Comparison of ENCODE assay signal across 1 cellular context in genomic region chr9:126374366-126374781, GRCh38.
TF ChIP-seq lines count a peak whose summit lies in the region.

No MANE protein-coding gene starts in this region.

TF ChIP-seq in HepG2, 621 proteins besides CTCF, POLR2A, EP300 and RAD21 (continues in another document):
- peak; percentile 26 for TF ChIP-seq ASH2L (IDR thresholded peaks at IDR 0.05; ENCODE audit: insufficient read length, low read depth, low read length)
- TF ChIP-seq HINFP (CRISPR knock-in tag; IDR thresholded peaks at IDR 0.05; ENCODE audit: low read depth), result 0 out of 2 replicates have a peak, but pooled peaks have one; percentile 38
- TF ChIP-seq TBX3 (IDR thresholded peaks at IDR 0.05; ENCODE audit: borderline replicate concordance), result no peak
- TF ChIP-seq ZNF768 (CRISPR knock-in tag; IDR thresholded peaks at IDR 0.05), result 0 out of 2 replicates have a peak, but pooled peaks have one; percentile 33
- peak; percentile 19; the same call in 1 of the 2 replicates for TF ChIP-seq HMG20A (CRISPR knock-in tag; IDR thresholded peaks at IDR 0.05; ENCODE audit: borderline replicate concordance)
- peak; percentile 60; the same call in 1 of the 2 replicates for TF ChIP-seq ZBTB38 (CRISPR knock-in tag; IDR thresholded peaks at IDR 0.05)
- TF ChIP-seq TFDP2 (CRISPR knock-in tag; IDR thresholded peaks at IDR 0.05), result no peak
- TF ChIP-seq GABPA (IDR thresholded peaks at IDR 0.05; ENCODE audit: low read depth, low read length), result no peak
- no peak for TF ChIP-seq GABPA (CRISPR knock-in tag; IDR thresholded peaks at IDR 0.05; ENCODE audit: low read depth)
- peak; percentile 46; the same call in 1 of the 2 replicates for TF ChIP-seq ZNF644 (CRISPR knock-in tag; IDR thresholded peaks at IDR 0.05; ENCODE audit: low read depth)
- TF ChIP-seq ETV5 (CRISPR knock-in tag; IDR thresholded peaks at IDR 0.05; ENCODE audit: borderline replicate concordance), result 0 out of 2 replicates have a peak, but pooled peaks have one; percentile 15
- TF ChIP-seq MAZ (IDR thresholded peaks at IDR 0.05; ENCODE audit: borderline replicate concordance, low read depth, low read length), result peak; percentile 29; the same call in 1 of the 2 replicates
- TF ChIP-seq MAZ (CRISPR knock-in tag; IDR thresholded peaks at IDR 0.05; ENCODE audit: low read depth), result no peak
- TF ChIP-seq NRL (CRISPR knock-in tag; IDR thresholded peaks at IDR 0.05; ENCODE audit: borderline replicate concordance), result peak; percentile 48; the same call in 1 of the 2 replicates
- peak; percentile 53 for TF ChIP-seq SAP130 (CRISPR knock-in tag; IDR thresholded peaks at IDR 0.05; ENCODE audit: low read depth)
- peak; percentile 69 for TF ChIP-seq TEAD3 (CRISPR knock-in tag; optimal IDR thresholded peaks at IDR 0.05; ENCODE audit: borderline replicate concordance)
- TF ChIP-seq ARID3A (IDR thresholded peaks at IDR 0.05; ENCODE audit: low read depth, low read length), result no peak
- TF ChIP-seq PATZ1 (CRISPR knock-in tag; IDR thresholded peaks at IDR 0.05), result peak; percentile 91
- TF ChIP-seq SPEN (CRISPR knock-in tag; IDR thresholded peaks at IDR 0.05; ENCODE audit: low read depth), result 0 out of 2 replicates have a peak, but pooled peaks have one; percentile 24
- TF ChIP-seq BCL6 (CRISPR knock-in tag; IDR thresholded peaks at IDR 0.05), result 0 out of 2 replicates have a peak, but pooled peaks have one; percentile 11
- no peak for TF ChIP-seq HIVEP1 (CRISPR knock-in tag; IDR thresholded peaks at IDR 0.05)
- 0 out of 2 replicates have a peak, but pooled peaks have one; percentile 40 for TF ChIP-seq KDM1A (CRISPR knock-in tag; IDR thresholded peaks at IDR 0.05)
- 0 out of 2 replicates have a peak, but pooled peaks have one; percentile 25 for TF ChIP-seq RCOR2 (CRISPR knock-in tag; IDR thresholded peaks at IDR 0.05)
- peak; percentile 35 for TF ChIP-seq MED1 (CRISPR knock-in tag; IDR thresholded peaks at IDR 0.05)
- no peak for TF ChIP-seq NCOA5 (CRISPR knock-in tag; IDR thresholded peaks at IDR 0.05)
- 0 out of 2 replicates have a peak, but pooled peaks have one; percentile 30 for TF ChIP-seq BORCS8-MEF2B (CRISPR knock-in tag; IDR thresholded peaks at IDR 0.05)
- TF ChIP-seq SIX4 (CRISPR knock-in tag; IDR thresholded peaks at IDR 0.05), result 0 out of 2 replicates have a peak, but pooled peaks have one; percentile 44
- no peak for TF ChIP-seq SRSF1 (optimal IDR thresholded peaks at IDR 0.05; ENCODE audit: low read depth, low read length)
- peak; percentile 60 to 66; a peak in 3 of 4 replicates for TF ChIP-seq NR2F1 (CRISPR knock-in tag; IDR thresholded peaks at IDR 0.05)
- no peak for TF ChIP-seq MIER2 (CRISPR knock-in tag; IDR thresholded peaks at IDR 0.05)
- 0 out of 2 replicates have a peak, but pooled peaks have one; percentile 47 for TF ChIP-seq PRDM10 (CRISPR knock-in tag; IDR thresholded peaks at IDR 0.05; ENCODE audit: low read depth)
- TF ChIP-seq TARDBP (CRISPR knock-in tag; IDR thresholded peaks at IDR 0.05), result 0 out of 2 replicates have a peak, but pooled peaks have one; percentile 33
- peak; percentile 74; the same call in 1 of the 2 replicates for TF ChIP-seq KMT2A (CRISPR knock-in tag; IDR thresholded peaks at IDR 0.05)
- peak; percentile 56 for TF ChIP-seq HDAC1 (CRISPR knock-in tag; IDR thresholded peaks at IDR 0.05)
- peak; percentile 78 for TF ChIP-seq HNF4G (IDR thresholded peaks at IDR 0.05; ENCODE audit: borderline replicate concordance, low read depth, low read length)
- TF ChIP-seq HNF4G (CRISPR knock-in tag; IDR thresholded peaks at IDR 0.05; ENCODE audit: borderline replicate concordance, low read depth), result 0 out of 2 replicates have a peak, but pooled peaks have one; percentile 44
- no peak for TF ChIP-seq ZNF333 (CRISPR knock-in tag; IDR thresholded peaks at IDR 0.05; ENCODE audit: borderline replicate concordance)
- TF ChIP-seq ZNF784 (CRISPR knock-in tag; IDR thresholded peaks at IDR 0.05; ENCODE audit: borderline replicate concordance), result peak; percentile 50; the same call in 1 of the 2 replicates
- no peak for TF ChIP-seq ZNF329 (CRISPR knock-in tag; IDR thresholded peaks at IDR 0.05; ENCODE audit: low read depth)
- no peak for TF ChIP-seq MTA3 (CRISPR knock-in tag; IDR thresholded peaks at IDR 0.05)
- TF ChIP-seq MXD3 (CRISPR knock-in tag; IDR thresholded peaks at IDR 0.05), result 0 out of 2 replicates have a peak, but pooled peaks have one; percentile 35
- 0 out of 2 replicates have a peak, but pooled peaks have one; percentile 28 for TF ChIP-seq MLX (CRISPR knock-in tag; IDR thresholded peaks at IDR 0.05)
- peak; percentile 71; the same call in 1 of the 2 replicates for TF ChIP-seq MTA1 (CRISPR knock-in tag; IDR thresholded peaks at IDR 0.05; ENCODE audit: borderline replicate concordance)
- no peak for TF ChIP-seq SOX13 (IDR thresholded peaks at IDR 0.05)
- TF ChIP-seq SOX13 (CRISPR knock-in tag; conservative IDR thresholded peaks at IDR 0.05 in 1 of 2, IDR thresholded peaks at IDR 0.05 in 1 of 2), result peak in 1 of 2 experiments; percentile 55; a peak in 1 of 4 replicates
- TF ChIP-seq GATAD2A (CRISPR knock-in tag; IDR thresholded peaks at IDR 0.05), result peak; percentile 75
- TF ChIP-seq RERE (CRISPR knock-in tag; IDR thresholded peaks at IDR 0.05; ENCODE audit: low read depth), result no peak
